In genomic region chr7:151341357-151342101, GRCh38 we compare ENCODE assay signal across 8 cellular contexts. TPM values are rescaled to one million over a fixed set of nuclear protein-coding genes. Genes with fewer than 3 reads are reported as not detected.
A peak's percentile ranks its signal among the peaks of the same experiment; 100 is the strongest.
DNase-seq lines count a peak whose midpoint lies in the region; ATAC-seq and TF ChIP-seq lines count a peak whose summit lies in the region.

A gene with protein sequence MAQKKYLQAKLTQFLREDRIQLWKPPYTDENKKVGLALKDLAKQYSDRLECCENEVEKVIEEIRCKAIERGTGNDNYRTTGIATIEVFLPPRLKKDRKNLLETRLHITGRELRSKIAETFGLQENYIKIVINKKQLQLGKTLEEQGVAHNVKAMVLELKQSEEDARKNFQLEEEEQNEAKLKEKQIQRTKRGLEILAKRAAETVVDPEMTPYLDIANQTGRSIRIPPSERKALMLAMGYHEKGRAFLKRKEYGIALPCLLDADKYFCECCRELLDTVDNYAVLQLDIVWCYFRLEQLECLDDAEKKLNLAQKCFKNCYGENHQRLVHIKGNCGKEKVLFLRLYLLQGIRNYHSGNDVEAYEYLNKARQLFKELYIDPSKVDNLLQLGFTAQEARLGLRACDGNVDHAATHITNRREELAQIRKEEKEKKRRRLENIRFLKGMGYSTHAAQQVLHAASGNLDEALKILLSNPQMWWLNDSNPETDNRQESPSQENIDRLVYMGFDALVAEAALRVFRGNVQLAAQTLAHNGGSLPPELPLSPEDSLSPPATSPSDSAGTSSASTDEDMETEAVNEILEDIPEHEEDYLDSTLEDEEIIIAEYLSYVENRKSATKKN (plus strand): TSS chr7:151341812. CDS start chr7:151345350, 3,538 bp downstream.

- H3K9me3 ChIP-seq in adipocyte (ENCODE audit: control insufficient read depth, low read length) (no peaks in the 10 kb centered on the region), parathyroid adenoma (ENCODE audit: control insufficient read depth, low read length) (no peaks in the 10 kb centered on the region), thyroid gland (no peaks in the 10 kb centered on the region)

- peak; percentile 54 for DNase-seq in GF-D8 (lab: John Stamatoyannopoulos, UW)
- peak; percentile 100 for DNase-seq in HEK293T (ENCODE audit: extremely low spot score)
- peak; percentile 88 for DNase-seq in NCI-H1092 (lab: John Stamatoyannopoulos, UW)
- peak; percentile 66 to 97 (median 86) for DNase-seq in T-cell
- peak; percentile 98 for DNase-seq in adipocyte (ENCODE audit: low read depth)
- DNase-seq in Right ventricle myocardium superior = peak; percentile 96
- DNase-seq in thyroid gland = peak; percentile 89 to 90

- H3K9ac ChIP-seq in adipocyte (ENCODE audit: low read length) (peak within 1 kb of the TSS; percentile 91), parathyroid adenoma (peak within 1 kb of the TSS; percentile 40)

- TF ChIP-seq CTCF in parathyroid adenoma (IDR thresholded peaks at IDR 0.05) = no peak
- TF ChIP-seq CTCF in thyroid gland (IDR thresholded peaks at IDR 0.05) = peak in 1 of 6 experiments; percentile 6

- H3K27ac ChIP-seq in parathyroid adenoma (peak within 1 kb of the TSS; percentile 57), thyroid gland (peak within 1 kb of the TSS; percentile 64 to 70 (median 69))

- H3K27me3 Mint-ChIP-seq in T-cell = no peaks in the 10 kb centered on the region

- peak within 1 kb of the TSS; percentile 62 for H3K4me2 ChIP-seq in parathyroid adenoma (ENCODE audit: low read length)

- intact Hi-C loops in Right ventricle myocardium superior (cut with DNase I) = no loop called here
- intact Hi-C loops in thyroid gland (cut with DNase I) = no loop called here

- H3K36me3 ChIP-seq in adipocyte (ENCODE audit: control insufficient read depth, insufficient read depth, low read length, severe bottlenecking) (peaks cover 15% of the 10 kb centered on the region), parathyroid adenoma (ENCODE audit: control insufficient read depth, insufficient read depth, low read length) (no peaks in the 10 kb centered on the region), thyroid gland (peaks cover 6 to 12% of the 10 kb centered on the region in 2 donors)

- H3K79me2 ChIP-seq in parathyroid adenoma = peaks cover 9% of the 10 kb centered on the region

- H3K27ac Mint-ChIP-seq in T-cell = peak within 1 kb of the TSS; percentile 93 to 94

- H2AFZ ChIP-seq in parathyroid adenoma = peak within 1 kb of the TSS; percentile 82

- H3K4me1 ChIP-seq in adipocyte (ENCODE audit: control insufficient read depth, insufficient read depth, low read length) (peaks cover 20% of the 10 kb centered on the region), parathyroid adenoma (peaks cover 4% of the 10 kb centered on the region), thyroid gland (peaks cover 11 to 12% of the 10 kb centered on the region in 2 donors)

- H3K4me3 ChIP-seq in adipocyte (ENCODE audit: low read length) = peak within 1 kb of the TSS; percentile 97
- peak within 1 kb of the TSS; percentile 93 for H3K4me3 ChIP-seq in parathyroid adenoma (ENCODE audit: low read depth, low read length)
- H3K4me3 ChIP-seq in thyroid gland (replicated peaks in 1 of 3) = peak within 1 kb of the TSS; percentile 56 to 89 (median 71)

- H3K27me3 ChIP-seq in adipocyte (replicated peaks; ENCODE audit: control insufficient read depth, insufficient read depth, low read length) = no peaks in the 10 kb centered on the region
- H3K27me3 ChIP-seq in parathyroid adenoma (ENCODE audit: control insufficient read depth, insufficient read depth, low read length) = no peaks in the 10 kb centered on the region
- H3K27me3 ChIP-seq in thyroid gland = no peaks in the 10 kb centered on the region

- POLR2A ChIA-PET in HEK293T (lab: Yijun Ruan, JAX) = interaction anchor here (0.7 to 2.2 kb wide), 15 partner anchors 8 to 387 kb away, joined by 3 to 21 read pairs (median 3); partner anchors contain the start of gene ABCF2
- POLR2A ChIA-PET in T-cell (lab: Charles Lee) = interaction anchor here (0.6 to 1.5 kb wide), 3 partner anchors 8 to 88 kb away, joined by 3 to 6 read pairs (median 3); no protein-coding TSS in a partner anchor

- peaks cover 4 to 8% (median 5%) of the 10 kb centered on the region in 3 donors for H3K9me3 Mint-ChIP-seq in T-cell

- ATAC-seq in T-cell (replicated peaks in 1 of 4) = peak; percentile 85 to 95 (median 92)
- ATAC-seq in Right ventricle myocardium superior (ENCODE audit: poor library complexity) = peak; percentile 100

- peaks cover 26 to 39% (median 35%) of the 10 kb centered on the region in 3 donors for H3K4me1 Mint-ChIP-seq in T-cell

- peak; percentile 19 to 84 for TF ChIP-seq POLR2A in thyroid gland (IDR thresholded peaks at IDR 0.05)

- WGBS in thyroid gland, 2 donors = 3 to 5% methylated on average over 29 to 39 of the region's 72 CpGs

- peaks cover 12% of the 10 kb centered on the region for H3K36me3 Mint-ChIP-seq in T-cell

- CTCF ChIA-PET in HEK293T (lab: Yijun Ruan, JAX) (interaction anchor here (1.4 to 1.7 kb wide), 2 partner anchors 9 to 26 kb away, joined by 8 read pairs; no protein-coding TSS in a partner anchor), T-cell (lab: Charles Lee) (interaction anchor here (0.8 to 2.2 kb wide), 6 partner anchors 9 to 107 kb away, joined by 3 to 13 read pairs (median 5); no protein-coding TSS in a partner anchor)

- H3K4me3 Mint-ChIP-seq in T-cell = peak within 1 kb of the TSS; percentile 82 to 90 (median 85)

TF ChIP-seq in HEK293T, 16 proteins besides CTCF, POLR2A, EP300 and RAD21:
- TF ChIP-seq HDGF (IDR thresholded peaks at IDR 0.05; ENCODE audit: borderline replicate concordance) (no peak; the same call in 1 of the 2 replicates), LEF1 (IDR thresholded peaks at IDR 0.05; ENCODE audit: borderline replicate concordance) (no peak), FOXM1 (IDR thresholded peaks at IDR 0.05; ENCODE audit: borderline replicate concordance) (no peak), FOXK2 (IDR thresholded peaks at IDR 0.05) (no peak), TARDBP (IDR thresholded peaks at IDR 0.05) (no peak), SP1 (IDR thresholded peaks at IDR 0.05) (no peak), CTBP1 (IDR thresholded peaks at IDR 0.05; ENCODE audit: borderline replicate concordance) (no peak)

RNA-seq across cellular contexts. Expression of the gene that starts here (rescaled TPM):
- total RNA-seq in T-cell (10 to 100 TPM; 77.4 to 98.9 (median 87.7) TPM), Right ventricle myocardium superior (30.8 TPM), thyroid gland (10 to 100 TPM; 56.9 to 75.5 (median 71.4) TPM)

Comparison
In these comparisons a context has a peak if more than half of its experiments do, and no peak if none do; other contexts are left out.
1. Peak in every context shown above with its lines: DNase-seq, ATAC-seq, H3K4me3 ChIP-seq and H3K27ac ChIP-seq.